In the genomic region with DNA sequence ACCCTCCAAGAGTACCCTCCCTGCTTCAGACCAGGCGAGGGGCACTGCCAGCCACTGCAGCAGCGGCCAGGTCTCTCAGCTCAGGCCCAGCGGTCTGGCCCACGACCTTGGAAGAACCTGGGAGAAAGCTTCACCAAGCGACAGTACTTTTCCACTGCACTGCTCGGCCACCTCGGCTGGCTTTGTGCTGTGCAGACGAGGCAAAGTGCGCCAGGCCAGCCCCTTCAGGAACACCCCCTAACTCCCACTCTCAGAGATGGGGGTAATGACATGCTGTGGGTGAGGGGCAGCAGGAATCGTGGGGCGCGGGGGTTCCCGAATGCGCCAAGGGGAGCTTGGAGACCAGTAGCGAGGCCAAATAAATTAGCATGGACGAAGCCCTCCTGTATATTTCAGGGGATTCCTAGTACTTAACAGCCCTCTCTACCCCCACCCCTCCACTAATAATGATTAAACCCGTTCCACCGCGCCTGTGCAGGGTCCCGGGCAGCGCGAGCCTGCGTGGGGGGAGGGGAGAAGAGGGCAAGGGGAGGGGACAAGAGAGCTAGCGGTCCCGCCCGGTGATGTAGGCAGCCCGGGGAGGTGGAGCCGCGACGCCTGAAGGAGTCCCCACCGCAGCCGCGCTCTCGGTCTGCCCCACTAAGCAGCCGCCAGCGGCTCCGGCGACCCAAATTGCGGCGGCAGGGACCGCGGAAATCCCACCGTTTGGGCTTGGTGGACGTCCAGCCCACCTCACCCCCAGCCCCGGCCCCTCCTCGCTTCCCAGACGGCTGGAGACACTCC, we compare ENCODE assay signal across 8 cellular contexts. TPM values are rescaled to one million over a fixed set of nuclear protein-coding genes. Genes with fewer than 3 reads are reported as not detected.
DNase-seq lines count a peak whose midpoint lies in the region; ATAC-seq and TF ChIP-seq lines count a peak whose summit lies in the region.

Gene FAM43B (plus strand): TSS at position 629 of the 783 bp plus-strand sequence. CDS start 401 bp downstream, outside the sequence.

- intact Hi-C loops in PC-3 (cut with micrococcal nuclease) = no loop called here
- intact Hi-C loops in activated naive CD4-positive, alpha-beta T cell treated with anti-CD3 and anti-CD28 coated beads for 36 hours (cut with micrococcal nuclease) = no loop called here

- ATAC-seq in PC-3 (peak; percentile 25; the same call in 1 of the 2 replicates), GM21526 (IDR thresholded peaks at IDR 0.05; ENCODE audit: low FRiP score, unreplicated experiment) (no peak), GM21515 (IDR thresholded peaks at IDR 0.05; ENCODE audit: unreplicated experiment) (no peak), GM19463 (IDR thresholded peaks at IDR 0.05; ENCODE audit: unreplicated experiment) (no peak)

- H3F3A ChIP-seq in PC-3 (ENCODE audit: low read length, unreplicated experiment) = no peaks in the 10 kb centered on the region
- H3F3A ChIP-seq in neural progenitor cell (ENCODE audit: low read depth) = peaks cover 5% of the 10 kb centered on the region

- BruUV-seq in PC-3 (replicated peaks; lab: Mats Ljungman, UMichigan) = no TSS peak

- peaks cover 10% of the 10 kb centered on the region for H3K4me1 Mint-ChIP-seq in neural progenitor cell
- peaks cover 2% of the 10 kb centered on the region for H3K4me1 Mint-ChIP-seq in activated naive CD4-positive, alpha-beta T cell treated with anti-CD3 and anti-CD28 coated beads for 36 hours (ENCODE audit: low read depth)

- no peak within 1 kb of the TSS for H3K27ac ChIP-seq in PC-3 (ENCODE audit: low read length)
- no peak within 1 kb of the TSS for H3K27ac ChIP-seq in fibroblast of lung (ENCODE audit: insufficient read depth, low read length)
- H3K27ac ChIP-seq in neural progenitor cell = no peak within 1 kb of the TSS

- H3K4me3 Mint-ChIP-seq in neural progenitor cell = peak within 1 kb of the TSS; percentile 89
- H3K4me3 Mint-ChIP-seq in activated naive CD4-positive, alpha-beta T cell treated with anti-CD3 and anti-CD28 coated beads for 36 hours = no peak within 1 kb of the TSS

- no peaks in the 10 kb centered on the region for H3K79me2 ChIP-seq in PC-3 (ENCODE audit: low read length)
- H3K79me2 ChIP-seq in fibroblast of lung (ENCODE audit: control insufficient read depth, insufficient read depth, low read length) = no peaks in the 10 kb centered on the region
- no peaks in the 10 kb centered on the region for H3K79me2 ChIP-seq in neural progenitor cell (ENCODE audit: low read depth)

- no peak for TF ChIP-seq CTCF in PC-3 (conservative IDR thresholded peaks at IDR 0.05; ENCODE audit: low read depth, low read length)
- TF ChIP-seq CTCF in fibroblast of lung (conservative IDR thresholded peaks at IDR 0.05 in 1 of 2, IDR thresholded peaks at IDR 0.05 in 1 of 2; ENCODE audit: low read depth in 1 of 2, low read length in 2 of 2) = no peak
- no peak for TF ChIP-seq CTCF in neural progenitor cell (IDR thresholded peaks at IDR 0.05)

- H3K4me1 ChIP-seq in PC-3 (ENCODE audit: insufficient read depth, low read length) (no peaks in the 10 kb centered on the region; the same call in 1 of the 2 replicates), fibroblast of lung (ENCODE audit: control insufficient read depth, extremely low read depth, insufficient read depth, low read length) (no peaks in the 10 kb centered on the region), neural progenitor cell (peaks cover 8% of the 10 kb centered on the region)

- H3K9ac ChIP-seq in PC-3 (ENCODE audit: low read length) (no peak within 1 kb of the TSS), fibroblast of lung (ENCODE audit: insufficient read depth, low read length) (no peak within 1 kb of the TSS), neural progenitor cell (no peak within 1 kb of the TSS)

- no peaks in the 10 kb centered on the region for H3K9me2 ChIP-seq in PC-3 (replicated peaks; ENCODE audit: low read length)

- peak within 1 kb of the TSS; percentile 82 for H3K27ac Mint-ChIP-seq in neural progenitor cell
- no peak within 1 kb of the TSS for H3K27ac Mint-ChIP-seq in activated naive CD4-positive, alpha-beta T cell treated with anti-CD3 and anti-CD28 coated beads for 36 hours

- H3K36me3 ChIP-seq in PC-3 (ENCODE audit: low read depth, low read length) (no peaks in the 10 kb centered on the region), fibroblast of lung (ENCODE audit: control insufficient read depth, insufficient read depth, low read length) (no peaks in the 10 kb centered on the region), neural progenitor cell (no peaks in the 10 kb centered on the region)

- H3K4me3 ChIP-seq in PC-3 (ENCODE audit: low read length) = peak within 1 kb of the TSS; percentile 52
- peak within 1 kb of the TSS in 1 of 4 experiments; percentile 24 for H3K4me3 ChIP-seq in fibroblast of lung (replicated peaks in 1 of 4; ENCODE audit: control extremely low read depth in 1 of 4, insufficient read depth in 1 of 4, low read depth in 3 of 4, low read length in 4 of 4)
- H3K4me3 ChIP-seq in neural progenitor cell = peak within 1 kb of the TSS; percentile 53

- peak; percentile 23 for DNase-seq in DMS79 (lab: John Stamatoyannopoulos, UW)
- no peak for DNase-seq in PC-3
- peak; percentile 23 to 58 for DNase-seq in fibroblast of lung (ENCODE audit: low read depth in 2 of 2)
- peak; percentile 86 for DNase-seq in neural progenitor cell (ENCODE audit: low spot score)
- DNase-seq in activated naive CD4-positive, alpha-beta T cell treated with anti-CD3 and anti-CD28 coated beads for 36 hours = no peak

- no peaks in the 10 kb centered on the region for H3K9me3 ChIP-seq in PC-3 (ENCODE audit: low read length)
- H3K9me3 ChIP-seq in fibroblast of lung (ENCODE audit: control insufficient read depth, insufficient read depth, low read depth, low read length) = no peaks in the 10 kb centered on the region
- no peaks in the 10 kb centered on the region for H3K9me3 ChIP-seq in neural progenitor cell (ENCODE audit: low read depth)

- CTCF ChIA-PET in PC-3 (lab: Charles Lee) = no interaction called here
- CTCF ChIA-PET in activated naive CD4-positive, alpha-beta T cell treated with anti-CD3 and anti-CD28 coated beads for 36 hours (lab: Charles Lee) = interaction anchor here (1.5 kb wide), 1 partner anchor 31 kb away, joined by 3 read pairs; no protein-coding TSS in a partner anchor

- no peaks in the 10 kb centered on the region for H3K36me3 Mint-ChIP-seq in neural progenitor cell
- no peaks in the 10 kb centered on the region for H3K36me3 Mint-ChIP-seq in activated naive CD4-positive, alpha-beta T cell treated with anti-CD3 and anti-CD28 coated beads for 36 hours (ENCODE audit: low read depth)

- no peaks in the 10 kb centered on the region for H3K9me3 Mint-ChIP-seq in neural progenitor cell
- no peaks in the 10 kb centered on the region for H3K9me3 Mint-ChIP-seq in activated naive CD4-positive, alpha-beta T cell treated with anti-CD3 and anti-CD28 coated beads for 36 hours

- H3K27me3 ChIP-seq in PC-3 (ENCODE audit: low read length) = peaks cover 17% of the 10 kb centered on the region
- H3K27me3 ChIP-seq in fibroblast of lung (ENCODE audit: control insufficient read depth, insufficient read depth, low read length) = peaks cover 37% of the 10 kb centered on the region
- H3K27me3 ChIP-seq in neural progenitor cell = peaks cover 92% of the 10 kb centered on the region

- POLR2A ChIA-PET in PC-3 (lab: Charles Lee; ENCODE audit: unreplicated experiment) = no interaction called here

- H3K4me2 ChIP-seq in PC-3 (ENCODE audit: low read length) (peak within 1 kb of the TSS; percentile 69), fibroblast of lung (ENCODE audit: extremely low read depth, insufficient read depth, low read length) (peak within 1 kb of the TSS; percentile 35), neural progenitor cell (peak within 1 kb of the TSS; percentile 87)

- H2AFZ ChIP-seq in PC-3 (ENCODE audit: low read length) (peak within 1 kb of the TSS; percentile 30; the same call in 1 of the 2 replicates), fibroblast of lung (ENCODE audit: low read length) (no peak within 1 kb of the TSS), neural progenitor cell (replicated peaks) (peak within 1 kb of the TSS; percentile 78)

- H4K20me1 ChIP-seq in PC-3 (ENCODE audit: low read length) = no peaks in the 10 kb centered on the region
- H4K20me1 ChIP-seq in fibroblast of lung (ENCODE audit: control insufficient read depth, extremely low read depth, insufficient read depth, low read length) = no peaks in the 10 kb centered on the region
- H4K20me1 ChIP-seq in neural progenitor cell (ENCODE audit: low read depth) = peaks cover 7% of the 10 kb centered on the region

- H3K27me3 Mint-ChIP-seq in neural progenitor cell (ENCODE audit: insufficient read depth, low read depth) = peaks cover 36% of the 10 kb centered on the region
- H3K27me3 Mint-ChIP-seq in activated naive CD4-positive, alpha-beta T cell treated with anti-CD3 and anti-CD28 coated beads for 36 hours (ENCODE audit: low read depth) = peaks cover 32% of the 10 kb centered on the region

RNA-seq across cellular contexts. Expression of gene FAM43B, which starts in this region (rescaled TPM):
- total RNA-seq in PC-3 (2014; rRNA removed) (0.11 TPM in 1 of 2 replicates, not detected in the other), fibroblast of lung (under 0.01 TPM in 1 of 2 replicates, not detected in the other), neural progenitor cell (ENCODE audit: low replicate concordance) (0.09 TPM in 1 of 2 replicates, not detected in the other)
- 0.02 TPM in 1 of 2 replicates, not detected in the other for polyA plus RNA-seq in fibroblast of lung
- polyA plus RNA-seq in fibroblast of lung (2012) = not detected in 2 replicates
- polyA minus RNA-seq in fibroblast of lung (ENCODE audit: low replicate concordance) = not detected in 2 replicates
- total RNA-seq in activated naive CD4-positive, alpha-beta T cell treated with anti-CD3 and anti-CD28 coated beads for 36 hours = not detected

Comparison
In these comparisons a context has a peak if more than half of its experiments do, and no peak if none do; other contexts are left out.
1. Peak in ATAC-seq, H3K4me3 ChIP-seq and H3K4me2 ChIP-seq in PC-3; RNA of the gene not detected or under 1 TPM.
2. Peak in DNase-seq and H3K4me2 ChIP-seq in fibroblast of lung; RNA of the gene not detected or under 1 TPM.
3. Peak in DNase-seq, H3K4me3 ChIP-seq and H3K4me2 ChIP-seq in neural progenitor cell; RNA of the gene not detected or under 1 TPM.
4. H3K4me2 ChIP-seq: peak in every context shown above with its lines; median percentile 87 in neural progenitor cell; 69 in PC-3; 35 in fibroblast of lung.